In the genomic region with DNA sequence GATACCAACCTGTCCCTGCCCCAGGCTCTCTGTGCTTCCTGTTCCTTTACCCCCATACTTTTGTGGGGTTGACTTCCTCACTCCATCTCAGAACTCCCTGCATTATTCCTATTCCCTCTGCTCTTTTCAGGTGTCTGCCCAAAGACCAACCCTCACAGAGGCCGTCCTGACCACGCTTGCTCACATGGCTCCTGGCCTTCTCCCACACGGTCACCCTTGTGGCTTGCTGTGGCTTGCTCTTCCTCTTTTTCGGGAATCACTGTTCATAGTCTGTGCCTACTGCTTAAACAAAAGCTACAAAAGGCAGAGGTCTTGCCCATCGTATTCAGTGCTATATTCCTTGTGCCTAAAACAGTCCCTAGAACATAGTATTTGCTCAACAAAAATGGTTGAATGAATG, we compare ENCODE assay signal across 22 cellular contexts. TPM values are rescaled to one million over a fixed set of nuclear protein-coding genes. Genes with fewer than 3 reads are reported as not detected.
DNase-seq lines count a peak whose midpoint lies in the region; ATAC-seq, FAIRE-seq and TF ChIP-seq lines count a peak whose summit lies in the region.
"Had no signal": no experiment of that assay in that cellular context is flagged by ENCODE, and none has a peak within 500 bp of the region (broad histone marks: within the 10 kb centered on the region; RNA-seq: fewer than 3 reads in every experiment).

No MANE protein-coding gene starts in this region.

- no peak overlapping the region for H3K4me3 Mint-ChIP-seq in osteocyte (ENCODE audit: unreplicated experiment)
- H3K4me3 Mint-ChIP-seq: B cell; CD4-positive, CD25-positive, alpha-beta regulatory T cell had no signal

- no peaks in the 10 kb centered on the region for H3K9me3 ChIP-seq in GM12878 (replicated peaks; ENCODE audit: control insufficient read depth, insufficient read depth, low read length)
- H3K9me3 ChIP-seq: MG63 had no signal

- in situ Hi-C loops in GM12878 (cut with MboI): no loop called here

- H3K27me3 ChIP-seq in GM12878 (replicated peaks in 1 of 2; ENCODE audit: control insufficient read depth in 2 of 2, insufficient read depth in 2 of 2, low read length in 1 of 2): no peaks in the 10 kb centered on the region
- H3K27me3 ChIP-seq: MG63 had no signal

- H3K36me3 ChIP-seq in GM12878 (ENCODE audit: control insufficient read depth in 2 of 2, insufficient read depth in 2 of 2, low read length in 1 of 2): no peaks in the 10 kb centered on the region
- H3K36me3 ChIP-seq: MG63 had no signal

- H3K4me1 Mint-ChIP-seq in osteocyte (ENCODE audit: unreplicated experiment): peaks cover 14% of the 10 kb centered on the region
- H3K4me1 Mint-ChIP-seq: B cell had no signal

- FAIRE-seq in GM12878 (lab: Jason Lieb, UNC): no peak

- intact Hi-C loops in GM12878 (cut with micrococcal nuclease; ENCODE audit: unreplicated experiment): no loop called here

- H3K9me3 Mint-ChIP-seq in osteocyte (ENCODE audit: unreplicated experiment): no peaks in the 10 kb centered on the region

- no peak overlapping the region for H3K27ac Mint-ChIP-seq in osteocyte (ENCODE audit: unreplicated experiment)
- H3K27ac Mint-ChIP-seq: B cell; CD4-positive, CD25-positive, alpha-beta regulatory T cell had no signal

- TF ChIP-seq CTCF in GM12878 (IDR thresholded peaks at IDR 0.05 in 2 of 3, conservative IDR thresholded peaks at IDR 0.05 in 1 of 3; ENCODE audit: control insufficient read depth in 2 of 3, extremely low read depth in 1 of 3, insufficient read depth in 1 of 3, low read depth in 3 of 3, low read length in 3 of 3): no peak
- no peak for TF ChIP-seq CTCF in osteocyte (IDR thresholded peaks at IDR 0.05)

- no peak overlapping the region for H3K27ac ChIP-seq in GM12878 (ENCODE audit: control insufficient read depth, insufficient read depth)
- H3K27ac ChIP-seq: SK-N-MC had no signal

- no peak overlapping the region for H3K4me3 ChIP-seq in GM12878
- H3K4me3 ChIP-seq: MG63, SK-N-MC had no signal

- SMC1A ChIA-PET in GM12878 (lab: Charles Lee; ENCODE audit: uncharacterized antibody, unreplicated experiment): no interaction called here

- H3K27me3 Mint-ChIP-seq in osteocyte (ENCODE audit: unreplicated experiment): no peaks in the 10 kb centered on the region

- H3K4me1 ChIP-seq in GM12878 (ENCODE audit: control insufficient read depth, insufficient read depth, low read length): no peaks in the 10 kb centered on the region

- DNase-seq in CD1c-positive myeloid dendritic cell (ENCODE audit: extremely low spot score): peak; percentile 40
- peak; percentile 3 for DNase-seq in KG1 (lab: John Stamatoyannopoulos, UW)
- DNase-seq in OCI-M1 (lab: John Stamatoyannopoulos, UW): peak; percentile 69
- no peak for DNase-seq in GM12878 (ENCODE audit: low read depth, low spot score)
- DNase-seq in osteocyte (ENCODE audit: extremely low spot score, unreplicated experiment): no peak
- DNase-seq in COLO668 (lab: John Stamatoyannopoulos, UW; ENCODE audit: unreplicated experiment): no peak
- DNase-seq in C1 segment of cervical spinal cord (lab: John Stamatoyannopoulos, UW): no peak
- DNase-seq: CD4-positive, CD25-positive, alpha-beta regulatory T cell; COR-L47; DMS 273 treated with DMSO at 0.1 percent for 48 hours; DND-41; IMR-90; MG63; NCI-H1694; NCI-H2081 treated with DMSO at 0.1 percent for 48 hours; NCI-H2171 treated with DMSO at 0.1 percent for 48 hours; NCI-H524 treated with DMSO at 0.1 percent for 48 hours; PC-3; Right ventricle myocardium superior had no signal

- no peaks in the 10 kb centered on the region for H3K79me2 ChIP-seq in GM12878 (ENCODE audit: control insufficient read depth, insufficient read depth, low read length)

- 0% methylated on average over 5 of the region's 5 CpGs for WGBS in GM12878 (ENCODE audit: insufficient coverage, insufficient replicate concordance, low lambda C conversion rate, missing lambda C conversion rate)

- ATAC-seq in GM12878 (no peak), GM19397 (IDR thresholded peaks at IDR 0.05; ENCODE audit: unreplicated experiment) (no peak)
- ATAC-seq: PC-3 had no signal

- POLR2A ChIA-PET in GM12878 (lab: Charles Lee): no interaction called here

- no peak for TF ChIP-seq RAD21 in GM12878 (IDR thresholded peaks at IDR 0.05; ENCODE audit: insufficient read depth, low read depth, low read length)

- no peak overlapping the region for H3K4me2 ChIP-seq in GM12878 (ENCODE audit: control insufficient read depth, insufficient read depth)

- H4K20me1 ChIP-seq in GM12878 (ENCODE audit: control insufficient read depth, insufficient read depth): no peaks in the 10 kb centered on the region

- H2AFZ ChIP-seq in GM12878 (ENCODE audit: control insufficient read depth, low read depth, low read length): no peak overlapping the region

- CTCF ChIA-PET in GM12878 (lab: Yijun Ruan, JAX): no interaction called here

- RAD21 ChIA-PET in GM12878 (lab: Charles Lee; ENCODE audit: unreplicated experiment): no interaction called here

- no TSS peak for BruUV-seq in GM12878 (replicated peaks; lab: Mats Ljungman, UMichigan)

- no peaks in the 10 kb centered on the region for H3K36me3 Mint-ChIP-seq in osteocyte (ENCODE audit: unreplicated experiment)
- H3K36me3 Mint-ChIP-seq: CD4-positive, CD25-positive, alpha-beta regulatory T cell had no signal

- H3K9ac ChIP-seq in GM12878 (ENCODE audit: control insufficient read depth, insufficient read depth, low read length): no peak overlapping the region

- no peak for TF ChIP-seq EP300 in GM12878 (IDR thresholded peaks at IDR 0.05; ENCODE audit: borderline replicate concordance in 1 of 2, control insufficient read depth in 1 of 2, low read depth in 2 of 2, low read length in 2 of 2)

- no peak for TF ChIP-seq POLR2A in GM12878 (IDR thresholded peaks at IDR 0.05; ENCODE audit: low read depth, low read length)

TF ChIP-seq in GM12878, 131 proteins besides CTCF, POLR2A, EP300 and RAD21:
- TF ChIP-seq CHD4 (IDR thresholded peaks at IDR 0.05) (no peak), RFX5 (IDR thresholded peaks at IDR 0.05; ENCODE audit: low read depth, low read length) (no peak), SPI1 (IDR thresholded peaks at IDR 0.05; ENCODE audit: borderline replicate concordance, insufficient read depth, low read depth, low read length) (0 out of 2 replicates have a peak, but pooled peaks have one; percentile 29)
TF ChIP-seq in GM12878: peak in this region for 1.

RNA-seq across cellular contexts. Expression of a gene that starts 25.2 kb away (rescaled TPM):
- total RNA-seq in GM12878 (2013; cell fraction: nucleolus; rRNA removed): 503 and 516 TPM in 2 replicates
- 92.4 and 113 TPM in 2 replicates for total RNA-seq in GM12878 (2014; rRNA removed)
- total RNA-seq in GM12878 (2014; rRNA removed; fragmentation: Illumina TruSeq; extraction: Trizol): 93.8 and 101 TPM in 2 replicates
- 88.4 and 91.2 TPM in 2 replicates for total RNA-seq in GM12878 (2021)
- 42.3 TPM for polyA plus RNA-seq in GM12878 (2011; ENCODE audit: low read depth)
- 197 and 333 TPM in 2 replicates for polyA plus RNA-seq in GM12878 (2011; rRNA removed)
- polyA plus RNA-seq in GM12878 (2011; cell fraction: cytosol; rRNA removed): 51.1 and 88.4 TPM in 2 replicates
- 510 and 559 TPM in 2 replicates for polyA plus RNA-seq in GM12878 (2011; cell fraction: nucleus; rRNA removed)
- polyA plus RNA-seq in GM12878 (2012): 84.4 and 90.3 TPM in 2 replicates
- polyA plus RNA-seq in GM12878 (2014; fragmentation: Illumina TruSeq; extraction: Trizol): 105 and 138 TPM in 2 replicates
- polyA plus RNA-seq in GM12878 (2014; fragmentation: Nextera tagmentation; extraction: Ambion mirVana): 10 to 100 TPM; 47.1 to 70.3 TPM
- polyA plus RNA-seq in GM12878 (2014; rRNA removed): 110 and 129 TPM in 2 replicates
- polyA plus RNA-seq in GM12878 (2016; fragmentation: Nextera tagmentation; extraction: Ambion mirVana): 100 to 1,000 TPM; 103 to 110 TPM
- 22.2 and 28.0 TPM in 2 replicates for polyA minus RNA-seq in GM12878 (2011; rRNA and poly(A)+ RNA removed)
- polyA minus RNA-seq in GM12878 (2011; cell fraction: cytosol; rRNA and poly(A)+ RNA removed): 13.8 and 15.4 TPM in 2 replicates
- polyA minus RNA-seq in GM12878 (2011; cell fraction: nucleus; rRNA and poly(A)+ RNA removed): 67.7 and 72.2 TPM in 2 replicates
- total RNA-seq in osteocyte: 65.8 and 78.8 TPM in 2 replicates

RNA-seq across cellular contexts. Expression of a gene that starts 57.7 kb away (rescaled TPM):
- 0.12 and 0.13 TPM in 2 replicates for total RNA-seq in GM12878 (2013; cell fraction: nucleolus; rRNA removed)
- total RNA-seq in GM12878 (2014; rRNA removed) (0.22 and 0.40 TPM in 2 replicates), GM12878 (2014; rRNA removed; fragmentation: Illumina TruSeq; extraction: Trizol) (0.18 and 0.27 TPM in 2 replicates), GM12878 (2021) (0.40 and 0.44 TPM in 2 replicates), osteocyte (49.2 and 50.0 TPM in 2 replicates)
- 0.72 TPM for polyA plus RNA-seq in GM12878 (2011; ENCODE audit: low read depth)
- polyA plus RNA-seq in GM12878 (2011; rRNA removed) (1.3 and 1.5 TPM in 2 replicates), GM12878 (2014; fragmentation: Illumina TruSeq; extraction: Trizol) (0.38 and 0.43 TPM in 2 replicates), GM12878 (2014; fragmentation: Nextera tagmentation; extraction: Ambion mirVana) (under 1 TPM; 0.18 TPM), GM12878 (2014; rRNA removed) (0.31 and 0.33 TPM in 2 replicates), GM12878 (2016; fragmentation: Nextera tagmentation; extraction: Ambion mirVana) (under 1 TPM in 1 of 2 experiments, not detected in 1; 0.12 TPM)
- polyA plus RNA-seq in GM12878 (2011; cell fraction: cytosol; rRNA removed): 1.2 and 1.3 TPM in 2 replicates
- 1.2 and 2.0 TPM in 2 replicates for polyA plus RNA-seq in GM12878 (2011; cell fraction: nucleus; rRNA removed)
- 0.90 and 1.1 TPM in 2 replicates for polyA plus RNA-seq in GM12878 (2012)
- 1.8 and 1.9 TPM in 2 replicates for polyA minus RNA-seq in GM12878 (2011; rRNA and poly(A)+ RNA removed)
- polyA minus RNA-seq in GM12878 (2011; cell fraction: cytosol; rRNA and poly(A)+ RNA removed): 0.80 and 1.4 TPM in 2 replicates
- 0.97 and 2.4 TPM in 2 replicates for polyA minus RNA-seq in GM12878 (2011; cell fraction: nucleus; rRNA and poly(A)+ RNA removed)

Comparison
In these comparisons a context has a peak if more than half of its experiments do, and no peak if none do; other contexts are left out.
1. DNase-seq: peak in CD1c-positive myeloid dendritic cell (single experiment), KG1 (single experiment) and OCI-M1 (single experiment); none in GM12878 (single experiment), osteocyte (single experiment), COLO668 (single experiment) and C1 segment of cervical spinal cord (0 of 14).
2. RNA of a gene that starts 57.7 kb away (total RNA-seq): 49.2 to 50.0 TPM in osteocyte; 0.12 to 0.44 TPM in GM12878; every median in the first group is over 10 times any median in the second.